In genomic region chr5:67360047-67360446, GRCh38 we compare ENCODE assay signal across 27 cellular contexts.
DNase-seq lines count a peak whose midpoint lies in the region; ATAC-seq and TF ChIP-seq lines count a peak whose summit lies in the region.
"Had no signal": no experiment of that assay in that cellular context is flagged by ENCODE, and none has a peak within 500 bp of the region (broad histone marks: within the 10 kb centered on the region; RNA-seq: fewer than 3 reads in every experiment).

No MANE protein-coding gene starts in this region.

- no peaks in the 10 kb centered on the region for H3K36me3 Mint-ChIP-seq in activated CD8-positive, alpha-beta memory T cell treated with anti-CD3 and anti-CD28 coated beads, Interleukin-2, amount 10 ng/mL, durations not matched to agents 7 days and 5 days

- DNase-seq in activated CD8-positive, alpha-beta memory T cell treated with anti-CD3 and anti-CD28 coated beads, Interleukin-2, amount 10 ng/mL, durations not matched to agents 7 days and 5 days: no peak
- no peak for DNase-seq in activated CD8-positive, alpha-beta memory T cell treated with anti-CD3 and anti-CD28 coated beads, Interleukin-2, amount 50 U/mL, for 4 hours
- no peak for DNase-seq in SK-N-MC (ENCODE audit: low read depth, low spot score)
- peak; percentile 7 for DNase-seq in fibroblast of the aortic adventitia (ENCODE audit: low read depth)
- no peak for DNase-seq in A673 (ENCODE audit: low spot score)
- no peak for DNase-seq in mesenteric fat pad (ENCODE audit: low spot score)
- DNase-seq in SKM-1 (lab: John Stamatoyannopoulos, UW; ENCODE audit: unreplicated experiment): no peak
- DNase-seq: activated CD4-positive, alpha-beta T cell treated with anti-CD3 and anti-CD28 coated beads for 48 hours; activated naive CD4-positive, alpha-beta T cell; adrenal gland; AML-193; CD4-positive, alpha-beta T cell; central memory CD4-positive, alpha-beta T cell; GM23248; IMR-90; lower lobe of right lung; NCI-H510A; ovary; retina; small intestine; stimulated activated CD4-positive, alpha-beta T cell treated with anti-CD3 and anti-CD28 coated beads, Interleukin-1b, Interleukin-23, amount 100 ng/mL, for 48 hours; stimulated activated naive CD4-positive, alpha-beta T cell treated with Interleukin-2 at 50 U/mL for 16 hours; upper lobe of right lung had no signal

- POLR2A ChIA-PET in A673 (lab: Charles Lee; ENCODE audit: low non-redundant PET): no interaction called here

- no peak overlapping the region for H3K9ac ChIP-seq in SK-N-MC (ENCODE audit: insufficient read length)
- H3K9ac ChIP-seq: GM23248 had no signal

- ATAC-seq in activated CD8-positive, alpha-beta memory T cell treated with anti-CD3 and anti-CD28 coated beads, Interleukin-2, amount 10 ng/mL, durations not matched to agents 7 days and 5 days: no peak
- ATAC-seq in GM19455 (IDR thresholded peaks at IDR 0.05; ENCODE audit: unreplicated experiment): no peak
- ATAC-seq: gastroesophageal sphincter, lower lobe of right lung, upper lobe of right lung had no signal

- no peaks in the 10 kb centered on the region for H3K36me3 ChIP-seq in SK-N-MC (ENCODE audit: insufficient read depth, low read length)
- no peaks in the 10 kb centered on the region for H3K36me3 ChIP-seq in A673 (ENCODE audit: insufficient read depth, low read length, poor library complexity, severe bottlenecking)
- H3K36me3 ChIP-seq: adrenal gland, gastroesophageal sphincter, lower lobe of right lung, ovary, upper lobe of right lung had no signal

- no peak for TF ChIP-seq CTCF in fibroblast of the aortic adventitia (IDR thresholded peaks at IDR 0.05; ENCODE audit: insufficient read depth, low read length)
- no peak for TF ChIP-seq CTCF in A673 (conservative IDR thresholded peaks at IDR 0.05; ENCODE audit: low read depth, low read length)

- H3K4me1 Mint-ChIP-seq in activated CD8-positive, alpha-beta memory T cell treated with anti-CD3 and anti-CD28 coated beads, Interleukin-2, amount 10 ng/mL, durations not matched to agents 7 days and 5 days: peaks cover 13% of the 10 kb centered on the region

- no peak overlapping the region for H3K4me3 Mint-ChIP-seq in activated CD8-positive, alpha-beta memory T cell treated with anti-CD3 and anti-CD28 coated beads, Interleukin-2, amount 10 ng/mL, durations not matched to agents 7 days and 5 days
- H3K4me3 Mint-ChIP-seq: CD4-positive, alpha-beta T cell; neural crest cell had no signal

- peaks cover 3% of the 10 kb centered on the region for H3K27me3 Mint-ChIP-seq in activated CD8-positive, alpha-beta memory T cell treated with anti-CD3 and anti-CD28 coated beads, Interleukin-2, amount 10 ng/mL, durations not matched to agents 7 days and 5 days
- H3K27me3 Mint-ChIP-seq: CD4-positive, alpha-beta T cell had no signal

- no peaks in the 10 kb centered on the region for H3K27me3 ChIP-seq in A673 (replicated peaks; ENCODE audit: insufficient read depth, low read depth, low read length, poor library complexity)
- H3K27me3 ChIP-seq: adrenal gland, gastroesophageal sphincter, hepatocyte, ovary, upper lobe of right lung had no signal

- intact Hi-C loops in A673 (cut with micrococcal nuclease; ENCODE audit: unreplicated experiment): no loop called here

- H3K9me3 Mint-ChIP-seq in activated CD8-positive, alpha-beta memory T cell treated with anti-CD3 and anti-CD28 coated beads, Interleukin-2, amount 10 ng/mL, durations not matched to agents 7 days and 5 days (ENCODE audit: low read depth): no peaks in the 10 kb centered on the region
- H3K9me3 Mint-ChIP-seq: CD4-positive, alpha-beta T cell had no signal

- H3K27ac Mint-ChIP-seq in activated CD8-positive, alpha-beta memory T cell treated with anti-CD3 and anti-CD28 coated beads, Interleukin-2, amount 10 ng/mL, durations not matched to agents 7 days and 5 days: peak overlapping the region; percentile 10
- H3K27ac Mint-ChIP-seq: CD4-positive, alpha-beta T cell had no signal

- CTCF ChIA-PET in activated CD8-positive, alpha-beta memory T cell treated with anti-CD3 and anti-CD28 coated beads, Interleukin-2, amount 10 ng/mL, durations not matched to agents 7 days and 5 days (lab: Charles Lee): interaction anchor here (1.1 kb wide), 1 partner anchor 17 kb away, joined by 3 read pairs; no protein-coding TSS in a partner anchor
- CTCF ChIA-PET in A673 (lab: Charles Lee): no interaction called here

- H3K4me1 ChIP-seq in A673 (ENCODE audit: insufficient read depth, low read length, poor library complexity, severe bottlenecking): no peaks in the 10 kb centered on the region
- H3K4me1 ChIP-seq: adrenal gland, lower lobe of right lung had no signal

- H3K4me3 ChIP-seq in SK-N-MC (peak overlapping the region; percentile 6), fibroblast of the aortic adventitia (ENCODE audit: low read depth, low read length) (no peak overlapping the region), A673 (ENCODE audit: low read depth, low read length, poor library complexity, severe bottlenecking) (no peak overlapping the region)
- H3K4me3 ChIP-seq: adrenal gland, gastroesophageal sphincter, GM23248, hepatocyte, lower lobe of right lung, ovary, upper lobe of right lung had no signal

- H3K27ac ChIP-seq in SK-N-MC (peak overlapping the region; percentile 26; the same call in 1 of the 2 replicates), A673 (ENCODE audit: low read depth, low read length, poor library complexity, severe bottlenecking) (no peak overlapping the region)
- H3K27ac ChIP-seq: adrenal gland, gastroesophageal sphincter, GM23248, hepatocyte, lower lobe of right lung, ovary, upper lobe of right lung had no signal

- H3K9me3 ChIP-seq in SK-N-MC (ENCODE audit: low read depth, low read length): no peaks in the 10 kb centered on the region
- no peaks in the 10 kb centered on the region for H3K9me3 ChIP-seq in A673 (ENCODE audit: low read depth, low read length, poor library complexity, severe bottlenecking)
- H3K9me3 ChIP-seq: adrenal gland, gastroesophageal sphincter, lower lobe of right lung, ovary, upper lobe of right lung had no signal

- BruUV-seq in A673 (replicated peaks; lab: Mats Ljungman, UMichigan): no TSS peak
